In genomic region chr7:139635521-139636240, GRCh38 we compare ENCODE assay signal across 9 cellular contexts.
DNase-seq lines count a peak whose midpoint lies in the region; ATAC-seq and TF ChIP-seq lines count a peak whose summit lies in the region.
"Had no signal": no experiment of that assay in that cellular context is flagged by ENCODE, and none has a peak within 500 bp of the region (broad histone marks: within the 10 kb centered on the region; RNA-seq: fewer than 3 reads in every experiment).

No MANE protein-coding gene starts in this region.

- no peak overlapping the region for H2BK15ac ChIP-seq in mesendoderm (replicated peaks; ENCODE audit: low read depth)

- no peak for TF ChIP-seq POLR2A in erythroblast (IDR thresholded peaks at IDR 0.05; ENCODE audit: low read length)

- no peak overlapping the region for H3K23ac ChIP-seq in mesendoderm (ENCODE audit: low read length)

- no peaks in the 10 kb centered on the region for H3K79me2 ChIP-seq in mesendoderm (ENCODE audit: control insufficient read depth, insufficient read depth, low read length)

- ATAC-seq in HG03139 (IDR thresholded peaks at IDR 0.05; ENCODE audit: unreplicated experiment) = no peak

- no peak overlapping the region for H2AK5ac ChIP-seq in mesendoderm (ENCODE audit: low read length)

- H3K79me1 ChIP-seq in mesendoderm (ENCODE audit: low read length) = no peaks in the 10 kb centered on the region

- H3K56ac ChIP-seq in mesendoderm (ENCODE audit: low read length) = no peak overlapping the region

- no peak for TF ChIP-seq CTCF in RWPE1 (conservative IDR thresholded peaks at IDR 0.05; ENCODE audit: low read depth)

- no peak overlapping the region for H2BK5ac ChIP-seq in mesendoderm (ENCODE audit: low read length)

- H4K8ac ChIP-seq in mesendoderm (ENCODE audit: low read depth, low read length) = no peak overlapping the region

- H2BK120ac ChIP-seq in mesendoderm (ENCODE audit: low read depth, low read length) = no peak overlapping the region

- H3K27ac ChIP-seq in RWPE1 (peak overlapping the region; percentile 1; the same call in 1 of the 2 replicates), mesendoderm (ENCODE audit: low read depth, low read length) (no peak overlapping the region)
- H3K27ac ChIP-seq: GM23248 had no signal

- CTCF ChIA-PET in RWPE1 (lab: Yijun Ruan, JAX) = no interaction called here

- H3K9ac ChIP-seq in mesendoderm (ENCODE audit: low read length) = no peak overlapping the region
- H3K9ac ChIP-seq: GM23248 had no signal

- DNase-seq in RWPE1 (ENCODE audit: low spot score) (no peak), globus pallidus (ENCODE audit: low spot score) (peak; percentile 40), mesendoderm (no peak), GM03348 (ENCODE audit: low spot score) (no peak), erythroblast (lab: John Stamatoyannopoulos, UW) (no peak)
- DNase-seq in activated CD8-positive, alpha-beta memory T cell treated with anti-CD3 and anti-CD28 coated beads, Interleukin-2, amount 50 U/mL, for 4 hours = peak; percentile 67
- peak; percentile 48 to 60 for DNase-seq in stimulated activated CD8-positive, alpha-beta memory T cell treated with anti-CD3 and anti-CD28 coated beads, Interleukin-15, amount 100 ng/mL, for 48 hours (ENCODE audit: low read depth in 2 of 2)
- DNase-seq: GM23248 had no signal

- no peaks in the 10 kb centered on the region for H3K4me1 ChIP-seq in mesendoderm (ENCODE audit: control insufficient read depth, low read depth, low read length)

- no CpG with 5 or more reads among the region's 25 CpGs for WGBS in mesendoderm (ENCODE audit: extremely low coverage, insufficient coverage, low lambda C conversion rate)

- H3K4me2 ChIP-seq in mesendoderm (ENCODE audit: low read length) = no peak overlapping the region

- no peak overlapping the region for H3K4me3 ChIP-seq in mesendoderm (ENCODE audit: low read length)
- H3K4me3 ChIP-seq: GM23248 had no signal

- no peak overlapping the region for H4K5ac ChIP-seq in mesendoderm (ENCODE audit: low read length)

- no peak overlapping the region for H3K18ac ChIP-seq in mesendoderm (ENCODE audit: low read length)

- POLR2A ChIA-PET in RWPE1 (lab: Yijun Ruan, JAX; ENCODE audit: low non-redundant PET) = no interaction called here

- no peaks in the 10 kb centered on the region for H3K36me3 ChIP-seq in mesendoderm (ENCODE audit: control insufficient read depth, insufficient read depth, low read length)

- no peaks in the 10 kb centered on the region for H3K27me3 ChIP-seq in mesendoderm (ENCODE audit: insufficient read depth, low read length, poor library complexity)

- H3K4ac ChIP-seq in mesendoderm (ENCODE audit: low read depth, low read length) = no peak overlapping the region

Comparison
In these comparisons a context has a peak if more than half of its experiments do, and no peak if none do; other contexts are left out.
1. DNase-seq: peak in activated CD8-positive, alpha-beta memory T cell treated with anti-CD3 and anti-CD28 coated beads, Interleukin-2, amount 50 U/mL, for 4 hours (single experiment), globus pallidus (single experiment) and stimulated activated CD8-positive, alpha-beta memory T cell treated with anti-CD3 and anti-CD28 coated beads, Interleukin-15, amount 100 ng/mL, for 48 hours (2 of 2); none in RWPE1 (single experiment), mesendoderm (single experiment), GM03348 (single experiment) and erythroblast (0 of 2).